ENCODE assay signal across 18 cellular contexts in genomic region chr1:26096471-26096870, GRCh38. TPM values are rescaled to one million over a fixed set of nuclear protein-coding genes. Genes with fewer than 3 reads are reported as not detected.
DNase-seq lines count a peak whose midpoint lies in the region; ATAC-seq, FAIRE-seq and TF ChIP-seq lines count a peak whose summit lies in the region.
"Had no signal": no experiment of that assay in that cellular context is flagged by ENCODE, and none has a peak within 500 bp of the region (broad histone marks: within the 10 kb centered on the region; RNA-seq: fewer than 3 reads in every experiment).

No MANE protein-coding gene starts in this region.

- H3K9me1 ChIP-seq in keratinocyte (ENCODE audit: control insufficient read depth, extremely low read depth, insufficient read depth, low read length), result no peaks in the 10 kb centered on the region

- TF ChIP-seq CTCF in keratinocyte (optimal IDR thresholded peaks at IDR 0.05 in 1 of 3, IDR thresholded peaks at IDR 0.05 in 1 of 3, conservative IDR thresholded peaks at IDR 0.05 in 1 of 3; ENCODE audit: extremely low read depth in 1 of 3, insufficient read depth in 2 of 3, low read length in 3 of 3), result no peak

- ATAC-seq in GM18505 (IDR thresholded peaks at IDR 0.05; ENCODE audit: unreplicated experiment), result no peak

- TF ChIP-seq POLR2A in GM18505 (IDR thresholded peaks at IDR 0.05; ENCODE audit: borderline replicate concordance, extremely low read depth, insufficient read depth, insufficient read length), result no peak

- peak; percentile 36 for FAIRE-seq in keratinocyte (lab: Jason Lieb, UNC)
- FAIRE-seq: H54 had no signal

- H2AFZ ChIP-seq in keratinocyte (ENCODE audit: control insufficient read depth, low read length), result no peak overlapping the region

- H3K4me2 ChIP-seq in BLaER1 treated with 17β-estradiol and CSF1 and Interleukin-3, amounts not matched to agents 10 nM and 100 nM, result peak overlapping the region in 9 of 11 experiments; percentile 20 to 87 (median 33); a peak in 14 of 22 replicates
- no peak overlapping the region for H3K4me2 ChIP-seq in keratinocyte (ENCODE audit: control insufficient read depth, extremely low read depth, insufficient read depth, low read depth, low read length)

- no peaks in the 10 kb centered on the region for H3K79me2 ChIP-seq in keratinocyte (ENCODE audit: control insufficient read depth, insufficient read depth, low read length)

- H3K4me3 ChIP-seq in BLaER1 treated with 17β-estradiol and CSF1 and Interleukin-3, amounts not matched to agents 10 nM and 100 nM, result no peak overlapping the region
- no peak overlapping the region for H3K4me3 ChIP-seq in keratinocyte (ENCODE audit: control insufficient read depth in 2 of 3, extremely low read depth in 1 of 3, insufficient read depth in 2 of 3, low read depth in 1 of 3, low read length in 3 of 3)

- no peaks in the 10 kb centered on the region for H3K9me3 ChIP-seq in BLaER1 treated with 17β-estradiol and CSF1 and Interleukin-3, amounts not matched to agents 10 nM and 100 nM (replicated peaks in 1 of 11)
- no peaks in the 10 kb centered on the region for H3K9me3 ChIP-seq in keratinocyte (ENCODE audit: control insufficient read depth, low read depth, low read length)

- dilution Hi-C loops in keratinocyte (cut with MboI; ENCODE audit: extremely low pct_ligation_motif_present, low sequenced_read_pairs), result no loop called here

- H3K27ac ChIP-seq in BLaER1 treated with 17β-estradiol and CSF1 and Interleukin-3, amounts not matched to agents 10 nM and 100 nM, result peak overlapping the region in 1 of 11 experiments; percentile 25; a peak in 1 of 22 replicates
- H3K27ac ChIP-seq in cingulate gyrus (ENCODE audit: low read depth, low read length), result peak overlapping the region; percentile 24
- H3K27ac ChIP-seq in keratinocyte (ENCODE audit: control insufficient read depth, insufficient read depth, low read length), result no peak overlapping the region
- H3K27ac ChIP-seq: C4-2B had no signal

- peaks cover 29 to 49% (median 32%) of the 10 kb centered on the region in 10 experiments for H3K4me1 ChIP-seq in BLaER1 treated with 17β-estradiol and CSF1 and Interleukin-3, amounts not matched to agents 10 nM and 100 nM
- peaks cover 36% of the 10 kb centered on the region for H3K4me1 ChIP-seq in keratinocyte (ENCODE audit: control insufficient read depth, extremely low read depth, insufficient read depth, low read length)

- H4K20me1 ChIP-seq in BLaER1 treated with 17β-estradiol and CSF1 and Interleukin-3, amounts not matched to agents 10 nM and 100 nM, result no peaks in the 10 kb centered on the region; a peak in 1 of 22 replicates
- H4K20me1 ChIP-seq in keratinocyte (ENCODE audit: control insufficient read depth, extremely low read depth, insufficient read depth, low read length), result no peaks in the 10 kb centered on the region

- H3K9ac ChIP-seq in BLaER1 treated with 17β-estradiol and CSF1 and Interleukin-3, amounts not matched to agents 10 nM and 100 nM, result no peak overlapping the region
- H3K9ac ChIP-seq in keratinocyte (ENCODE audit: control insufficient read depth, extremely low read depth, insufficient read depth, low read length), result no peak overlapping the region

- DNase-seq in keratinocyte (ENCODE audit: low read depth, low spot score), result no peak
- peak; percentile 78 for DNase-seq in putamen (ENCODE audit: low spot score)
- DNase-seq in COLO668 (lab: John Stamatoyannopoulos, UW; ENCODE audit: unreplicated experiment), result no peak
- no peak for DNase-seq in iPS-NIHi11 (ENCODE audit: low spot score)
- no peak for DNase-seq in stimulated activated CD4-positive, alpha-beta T cell treated with anti-CD3 and anti-CD28 coated beads, Interleukin-1b, Interleukin-23, amount 100 ng/mL, for 48 hours
- DNase-seq: DMS79 treated with DMSO at 0.1 percent for 48 hours, HFFc6, NCI-H1417, NCI-H187, NCI-H2107, NCI-H510A treated with DMSO at 0.1 percent for 48 hours, NCI-H82, SHP77 had no signal

- no peaks in the 10 kb centered on the region for H3K36me3 ChIP-seq in BLaER1 treated with 17β-estradiol and CSF1 and Interleukin-3, amounts not matched to agents 10 nM and 100 nM
- H3K36me3 ChIP-seq in keratinocyte (ENCODE audit: control insufficient read depth in 2 of 2, extremely low read depth in 1 of 2, insufficient read depth in 2 of 2, low read length in 2 of 2), result no peaks in the 10 kb centered on the region

- no peaks in the 10 kb centered on the region for H3K27me3 ChIP-seq in BLaER1 treated with 17β-estradiol and CSF1 and Interleukin-3, amounts not matched to agents 10 nM and 100 nM
- no peaks in the 10 kb centered on the region for H3K27me3 ChIP-seq in keratinocyte (ENCODE audit: control insufficient read depth, extremely low read depth, insufficient read depth, low read length)

RNA-seq across cellular contexts. Expression of gene PDIK1L, which starts 15.2 kb away (rescaled TPM):
- 1.1 to 2.8 TPM (median 1.6 TPM) in 3 replicates for polyA plus RNA-seq in keratinocyte
- polyA plus RNA-seq in keratinocyte (2011; ENCODE audit: low read depth), result 0.67 TPM
- 0.84 and 1.6 TPM in 2 replicates for polyA plus RNA-seq in keratinocyte (2011; cell fraction: cytosol; rRNA removed)
- 1.3 and 2.1 TPM in 2 replicates for polyA plus RNA-seq in keratinocyte (2011; cell fraction: nucleus; rRNA removed)
- 1.8 and 2.7 TPM in 2 replicates for polyA plus RNA-seq in keratinocyte (2012; ENCODE audit: low replicate concordance)
- 1.5 to 3.4 TPM (median 1.7 TPM) in 3 replicates for polyA minus RNA-seq in keratinocyte
- 1.3 TPM for polyA minus RNA-seq in keratinocyte (2011; cell fraction: cytosol; rRNA and poly(A)+ RNA removed)
- polyA minus RNA-seq in keratinocyte (2011; cell fraction: nucleus; rRNA and poly(A)+ RNA removed), result 1.1 and 2.3 TPM in 2 replicates

RNA-seq across cellular contexts. Expression of gene TRIM63, which starts 29.0 kb away (rescaled TPM):
- not detected in 3 replicates for polyA plus RNA-seq in keratinocyte
- 0.30 TPM for polyA plus RNA-seq in keratinocyte (2011; ENCODE audit: low read depth)
- polyA plus RNA-seq in keratinocyte (2011; cell fraction: cytosol; rRNA removed), result 0.05 TPM in 1 of 2 replicates, not detected in the other
- 0.09 TPM in 1 of 2 replicates, not detected in the other for polyA plus RNA-seq in keratinocyte (2011; cell fraction: nucleus; rRNA removed)
- 0.20 TPM in 1 of 2 replicates, not detected in the other for polyA plus RNA-seq in keratinocyte (2012; ENCODE audit: low replicate concordance)
- not detected in 3 replicates for polyA minus RNA-seq in keratinocyte
- polyA minus RNA-seq in keratinocyte (2011; cell fraction: cytosol; rRNA and poly(A)+ RNA removed), result not detected
- polyA minus RNA-seq in keratinocyte (2011; cell fraction: nucleus; rRNA and poly(A)+ RNA removed), result not detected in 2 replicates

RNA-seq across cellular contexts. Expression of gene SLC30A2, which starts 50.6 kb away (rescaled TPM):
- not detected in 3 replicates for polyA plus RNA-seq in keratinocyte
- polyA plus RNA-seq in keratinocyte (2011; ENCODE audit: low read depth), result 0.09 TPM
- polyA plus RNA-seq in keratinocyte (2011; cell fraction: cytosol; rRNA removed), result not detected in 2 replicates
- not detected in 2 replicates for polyA plus RNA-seq in keratinocyte (2011; cell fraction: nucleus; rRNA removed)
- 0.39 TPM in 1 of 2 replicates, not detected in the other for polyA plus RNA-seq in keratinocyte (2012; ENCODE audit: low replicate concordance)
- not detected in 3 replicates for polyA minus RNA-seq in keratinocyte
- not detected for polyA minus RNA-seq in keratinocyte (2011; cell fraction: cytosol; rRNA and poly(A)+ RNA removed)
- not detected in 2 replicates for polyA minus RNA-seq in keratinocyte (2011; cell fraction: nucleus; rRNA and poly(A)+ RNA removed)
